ENCODE assay signal across 7 cellular contexts in the genomic region with DNA sequence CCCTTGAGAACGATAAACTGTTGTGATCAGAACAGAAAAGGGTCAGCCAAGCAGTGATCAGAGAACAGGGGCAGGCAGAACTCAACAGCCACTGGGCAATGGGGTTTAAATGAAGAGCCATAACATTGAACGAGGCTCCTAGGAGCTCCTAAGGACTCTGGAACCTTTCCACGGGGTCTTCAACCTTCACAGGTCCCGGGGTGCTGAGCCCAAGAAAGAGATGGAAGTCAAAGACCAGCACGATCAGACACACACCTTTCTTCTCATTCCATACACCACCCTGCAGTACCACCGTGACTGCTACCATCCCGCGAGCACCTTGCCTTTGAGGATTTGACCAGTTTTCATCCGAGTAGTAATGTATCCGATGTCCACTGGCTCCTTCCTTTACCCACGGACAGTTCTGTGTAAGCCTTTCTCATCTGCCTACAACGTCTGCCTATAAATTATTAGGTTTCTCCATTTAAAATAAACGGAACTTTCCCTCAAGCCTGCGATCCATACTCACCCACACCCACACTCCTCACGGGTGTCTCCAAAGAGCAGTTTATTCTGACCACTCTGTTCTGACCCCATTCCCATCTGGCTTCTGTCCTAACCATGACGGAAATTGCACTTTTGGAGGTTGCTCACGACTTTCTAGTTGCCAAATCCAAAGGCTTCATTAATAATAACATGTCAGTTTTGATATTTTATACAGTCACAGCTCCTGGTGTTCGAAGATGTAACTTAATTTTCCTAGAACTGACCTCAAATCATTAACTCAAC. TPM values are rescaled to one million over a fixed set of nuclear protein-coding genes. Genes with fewer than 3 reads are reported as not detected.
DNase-seq lines count a peak whose midpoint lies in the region; ATAC-seq and TF ChIP-seq lines count a peak whose summit lies in the region.

No MANE protein-coding gene starts in this region.

- POLR2A ChIA-PET in activated naive CD8-positive, alpha-beta T cell treated with anti-CD3 and anti-CD28 coated beads, Interleukin-2, amount 10 ng/mL, durations not matched to agents 7 days and 5 days (lab: Charles Lee), result no interaction called here

- H3K9me3 ChIP-seq in iPS-18c (ENCODE audit: control insufficient read depth, insufficient read depth, low read length), result no peaks in the 10 kb centered on the region

- no peaks in the 10 kb centered on the region for H3K36me3 Mint-ChIP-seq in HFFc6 (ENCODE audit: low read depth)
- no peaks in the 10 kb centered on the region for H3K36me3 Mint-ChIP-seq in activated naive CD8-positive, alpha-beta T cell treated with anti-CD3 and anti-CD28 coated beads, Interleukin-2, amount 10 ng/mL, durations not matched to agents 7 days and 5 days
- H3K36me3 Mint-ChIP-seq in stimulated activated naive B cell treated with anti-CD40 and anti-IgM and Interleukin-4, amounts not matched to agents 10 μg/mL and 1 μg/mL and 100 μg/mL, for 72 hours, result no peaks in the 10 kb centered on the region

- peak overlapping the region; percentile 47; the same call in 1 of the 2 replicates for H3K4me3 ChIP-seq in iPS-18c (ENCODE audit: insufficient read depth, low read depth, low read length)

- H3K4me3 Mint-ChIP-seq in HFFc6, result peak overlapping the region; percentile 90
- peak overlapping the region; percentile 85 for H3K4me3 Mint-ChIP-seq in activated naive CD8-positive, alpha-beta T cell treated with anti-CD3 and anti-CD28 coated beads, Interleukin-2, amount 10 ng/mL, durations not matched to agents 7 days and 5 days
- peak overlapping the region; percentile 3 to 91 for H3K4me3 Mint-ChIP-seq in stimulated activated naive B cell treated with anti-CD40 and anti-IgM and Interleukin-4, amounts not matched to agents 10 μg/mL and 1 μg/mL and 100 μg/mL, for 72 hours

- no peak for ATAC-seq in activated naive CD8-positive, alpha-beta T cell treated with anti-CD3 and anti-CD28 coated beads, Interleukin-2, amount 10 ng/mL, durations not matched to agents 7 days and 5 days (ENCODE audit: low read depth)
- peak; percentile 5 to 8 for ATAC-seq in stimulated activated naive B cell treated with anti-CD40 and anti-IgM and Interleukin-4, amounts not matched to agents 10 μg/mL and 1 μg/mL and 100 μg/mL, for 72 hours (replicated peaks)

- no peak for TF ChIP-seq CTCF in HFFc6 (IDR thresholded peaks at IDR 0.05)

- no peaks in the 10 kb centered on the region for H3K9me3 Mint-ChIP-seq in HFFc6
- no peaks in the 10 kb centered on the region for H3K9me3 Mint-ChIP-seq in activated naive CD8-positive, alpha-beta T cell treated with anti-CD3 and anti-CD28 coated beads, Interleukin-2, amount 10 ng/mL, durations not matched to agents 7 days and 5 days
- no peaks in the 10 kb centered on the region for H3K9me3 Mint-ChIP-seq in stimulated activated naive B cell treated with anti-CD40 and anti-IgM and Interleukin-4, amounts not matched to agents 10 μg/mL and 1 μg/mL and 100 μg/mL, for 72 hours

- DNase-seq in HFFc6, result no peak
- no peak for DNase-seq in activated naive CD8-positive, alpha-beta T cell treated with anti-CD3 and anti-CD28 coated beads, Interleukin-2, amount 10 ng/mL, durations not matched to agents 7 days and 5 days
- no peak for DNase-seq in stimulated activated naive B cell treated with anti-CD40 and anti-IgM and Interleukin-4, amounts not matched to agents 10 μg/mL and 1 μg/mL and 100 μg/mL, for 72 hours
- no peak for DNase-seq in SKM-1 treated with dmso at 0.1 percent for 144 hours (lab: John Stamatoyannopoulos, UW; ENCODE audit: unreplicated experiment)
- no peak for DNase-seq in NCI-H82 treated with DMSO at 0.1 percent for 48 hours (lab: John Stamatoyannopoulos, UW; ENCODE audit: unreplicated experiment)
- DNase-seq in cortex of kidney (lab: John Stamatoyannopoulos, UW), result no peak

- no peak overlapping the region for H3K27ac Mint-ChIP-seq in HFFc6
- H3K27ac Mint-ChIP-seq in activated naive CD8-positive, alpha-beta T cell treated with anti-CD3 and anti-CD28 coated beads, Interleukin-2, amount 10 ng/mL, durations not matched to agents 7 days and 5 days, result no peak overlapping the region
- peak overlapping the region; percentile 65 for H3K27ac Mint-ChIP-seq in stimulated activated naive B cell treated with anti-CD40 and anti-IgM and Interleukin-4, amounts not matched to agents 10 μg/mL and 1 μg/mL and 100 μg/mL, for 72 hours

- H3K27me3 Mint-ChIP-seq in HFFc6 (ENCODE audit: insufficient read depth), result peaks cover 15% of the 10 kb centered on the region
- H3K27me3 Mint-ChIP-seq in activated naive CD8-positive, alpha-beta T cell treated with anti-CD3 and anti-CD28 coated beads, Interleukin-2, amount 10 ng/mL, durations not matched to agents 7 days and 5 days, result peaks cover 24% of the 10 kb centered on the region
- H3K27me3 Mint-ChIP-seq in stimulated activated naive B cell treated with anti-CD40 and anti-IgM and Interleukin-4, amounts not matched to agents 10 μg/mL and 1 μg/mL and 100 μg/mL, for 72 hours, result peaks cover 20 to 46% of the 10 kb centered on the region in 2 donors

- peaks cover 23% of the 10 kb centered on the region for H3K4me1 Mint-ChIP-seq in HFFc6 (ENCODE audit: low read depth)
- peaks cover 2% of the 10 kb centered on the region for H3K4me1 Mint-ChIP-seq in activated naive CD8-positive, alpha-beta T cell treated with anti-CD3 and anti-CD28 coated beads, Interleukin-2, amount 10 ng/mL, durations not matched to agents 7 days and 5 days
- H3K4me1 Mint-ChIP-seq in stimulated activated naive B cell treated with anti-CD40 and anti-IgM and Interleukin-4, amounts not matched to agents 10 μg/mL and 1 μg/mL and 100 μg/mL, for 72 hours, result peaks cover 6 to 7% of the 10 kb centered on the region in 2 donors

RNA-seq across cellular contexts. Expression of a gene that starts 16.8 kb away (rescaled TPM):
- 1 to 10 TPM; 2.8 to 3.9 (median 3.2) TPM for total RNA-seq in HFFc6 (2021; fragmentation: NEBNext Ultra II Directional; extraction: Animal tissue kit (Norgen Biotek cat#: 25700))
- 1 to 10 TPM; 3.3 to 3.8 TPM for total RNA-seq in activated naive CD8-positive, alpha-beta T cell treated with anti-CD3 and anti-CD28 coated beads, Interleukin-2, amount 10 ng/mL, durations not matched to agents 7 days and 5 days
